Comparison of ENCODE assay signal across 8 cellular contexts in genomic region chr5:178205010-178205748, GRCh38. TPM values are rescaled to one million over a fixed set of nuclear protein-coding genes. Genes with fewer than 3 reads are reported as not detected.
DNase-seq lines count a peak whose midpoint lies in the region; ATAC-seq and TF ChIP-seq lines count a peak whose summit lies in the region.

No MANE protein-coding gene starts in this region.

- H2AFZ ChIP-seq in IMR-90 (replicated peaks; ENCODE audit: low read length, poor library complexity), result peak overlapping the region; percentile 95

- H3K14ac ChIP-seq in IMR-90 (replicated peaks; ENCODE audit: low read depth, low read length), result peak overlapping the region; percentile 11; the same call in 1 of the 2 replicates

- no peak overlapping the region; the same call in 1 of the 2 replicates for H4K91ac ChIP-seq in IMR-90 (ENCODE audit: insufficient read depth, low read depth, low read length)

- no TSS peak for BruUV-seq in IMR-90 (replicated peaks; lab: Mats Ljungman, UMichigan)

- TF ChIP-seq RAD21 in IMR-90 (IDR thresholded peaks at IDR 0.05; ENCODE audit: low read length), result no peak

- H4K8ac ChIP-seq in IMR-90 (ENCODE audit: low read depth in 2 of 2, low read length in 2 of 2), result no peak overlapping the region

- H2AK5ac ChIP-seq in IMR-90 (ENCODE audit: low read depth, low read length), result no peak overlapping the region; the same call in 1 of the 2 replicates

- intact Hi-C loops in IMR-90 (cut with micrococcal nuclease), result no loop called here
- intact Hi-C loops in uterus (cut with DNase I; ENCODE audit: low total_unique reads), result no loop called here

- TF ChIP-seq CTCF in IMR-90 (conservative IDR thresholded peaks at IDR 0.05; ENCODE audit: low read depth, low read length) (no peak), right atrium auricular region (IDR thresholded peaks at IDR 0.05) (no peak), uterus (IDR thresholded peaks at IDR 0.05) (peak in 1 of 4 experiments; percentile 8)

- H3K27ac ChIP-seq in IMR-90 (ENCODE audit: insufficient read depth, low read length), result peak overlapping the region; percentile 54; the same call in 1 of the 2 replicates
- peak overlapping the region; percentile 82 to 92 for H3K27ac ChIP-seq in right atrium auricular region
- H3K27ac ChIP-seq in rectal smooth muscle tissue (ENCODE audit: low read depth, low read length), result peak overlapping the region; percentile 88
- peak overlapping the region; percentile 67 to 97 for H3K27ac ChIP-seq in uterus

- H3K4me3 ChIP-seq in IMR-90 (ENCODE audit: insufficient read depth, low read depth, low read length), result peak overlapping the region; percentile 70
- H3K4me3 ChIP-seq in right atrium auricular region, result peak overlapping the region; percentile 83 to 87
- peak overlapping the region; percentile 66 for H3K4me3 ChIP-seq in rectal smooth muscle tissue (ENCODE audit: low read length)
- peak overlapping the region; percentile 52 to 100 for H3K4me3 ChIP-seq in uterus

- no peak overlapping the region for H2BK120ac ChIP-seq in IMR-90 (ENCODE audit: low read depth, low read length)

- H4K20me1 ChIP-seq in IMR-90 (ENCODE audit: insufficient read depth, low read length), result peaks cover 49% of the 10 kb centered on the region

- H4K5ac ChIP-seq in IMR-90 (ENCODE audit: low read depth, low read length), result no peak overlapping the region

- CTCF ChIA-PET in IMR-90 (lab: Yijun Ruan, JAX), result interaction anchor here (1.3 to 1.4 kb wide), 2 partner anchors 8 to 129 kb away, joined by 3 to 5 read pairs; no protein-coding TSS in a partner anchor

- in situ Hi-C loops in IMR-90 (cut with MboI; ENCODE audit: low sequenced_read_pairs), result no loop called here

- no peak overlapping the region for H2BK15ac ChIP-seq in IMR-90 (ENCODE audit: low read depth, low read length)

- POLR2A ChIA-PET in IMR-90 (lab: Charles Lee; ENCODE audit: unreplicated experiment), result no interaction called here

- TF ChIP-seq POLR2A in IMR-90 (IDR thresholded peaks at IDR 0.05; ENCODE audit: low read depth, low read length), result no peak
- peak; percentile 15 to 51 for TF ChIP-seq POLR2A in uterus (IDR thresholded peaks at IDR 0.05)

- WGBS in IMR-90 (ENCODE audit: extremely low coverage in 2 of 2, insufficient read length in 1 of 2), 2 experiments, result 2% methylated on average over 29 of the region's 74 CpGs; no CpG with 5 or more reads in 1 of the 2 experiments

- DNase-seq in EL, result peak; percentile 83
- DNase-seq in IMR-90, result peak; percentile 62
- peak; percentile 62 for DNase-seq in T follicular helper cell (ENCODE audit: low read depth)
- peak; percentile 64 for DNase-seq in amniotic stem cell (lab: John Stamatoyannopoulos, UW)
- DNase-seq in right atrium auricular region (ENCODE audit: low spot score), result peak; percentile 77
- DNase-seq in uterus, result peak; percentile 62 to 75

- H3K4ac ChIP-seq in IMR-90 (ENCODE audit: low read depth, low read length), result no peak overlapping the region; the same call in 1 of the 2 replicates

- H2BK20ac ChIP-seq in IMR-90 (ENCODE audit: low read depth, low read length), result no peak overlapping the region

- peak overlapping the region; percentile 38 for H2BK5ac ChIP-seq in IMR-90 (ENCODE audit: low read depth, low read length, poor library complexity, severe bottlenecking)

- H3K9ac ChIP-seq in IMR-90 (ENCODE audit: low read depth, low read length), result peak overlapping the region; percentile 51
- H3K9ac ChIP-seq in rectal smooth muscle tissue (ENCODE audit: low read length), result peak overlapping the region; percentile 61

- H3K4me2 ChIP-seq in IMR-90 (ENCODE audit: low read depth, low read length), result peak overlapping the region; percentile 84

- no peak overlapping the region for H3K56ac ChIP-seq in IMR-90 (ENCODE audit: extremely low read depth, insufficient read depth, low read length)

- no peak overlapping the region for H3K18ac ChIP-seq in IMR-90 (ENCODE audit: low read depth, low read length)

- peaks cover 23% of the 10 kb centered on the region for H3K9me1 ChIP-seq in IMR-90 (ENCODE audit: insufficient read depth, low read length)

- peak overlapping the region; percentile 99 for H2AK9ac ChIP-seq in IMR-90 (replicated peaks; ENCODE audit: low read depth, low read length, poor library complexity)

- dilution Hi-C loops in IMR-90 (cut with HindIII; ENCODE audit: low sequenced_read_pairs, unreplicated experiment), result no loop called here

- peaks cover 15 to 52% of the 10 kb centered on the region in 2 experiments; a peak in 3 of 4 replicates for H3K79me1 ChIP-seq in IMR-90 (ENCODE audit: low read depth in 1 of 2, low read length in 2 of 2)

- H3K23ac ChIP-seq in IMR-90 (ENCODE audit: low read depth, low read length), result peak overlapping the region; percentile 1; the same call in 1 of the 2 replicates

- peaks cover 11% of the 10 kb centered on the region for H3K4me1 ChIP-seq in IMR-90 (ENCODE audit: control insufficient read depth, insufficient read depth, low read length)
- H3K4me1 ChIP-seq in right atrium auricular region, result peaks cover 0 to 21% of the 10 kb centered on the region in 2 donors
- H3K4me1 ChIP-seq in rectal smooth muscle tissue (ENCODE audit: control insufficient read depth, insufficient read depth, low read length), result peaks cover 8% of the 10 kb centered on the region
- H3K4me1 ChIP-seq in uterus, result peaks cover 6 to 12% of the 10 kb centered on the region in 2 donors

- peak; percentile 51 for ATAC-seq in GM21526 (IDR thresholded peaks at IDR 0.05; ENCODE audit: low FRiP score, unreplicated experiment)
- peak; percentile 74 for ATAC-seq in IMR-90 (ENCODE audit: low read depth)

- no peaks in the 10 kb centered on the region for H3K27me3 ChIP-seq in IMR-90 (ENCODE audit: control insufficient read depth, insufficient read depth, low read length)
- H3K27me3 ChIP-seq in right atrium auricular region, result no peaks in the 10 kb centered on the region
- no peaks in the 10 kb centered on the region for H3K27me3 ChIP-seq in rectal smooth muscle tissue (ENCODE audit: control insufficient read depth, insufficient read depth, low read length)
- H3K27me3 ChIP-seq in uterus, result no peaks in the 10 kb centered on the region

- peaks cover 39% of the 10 kb centered on the region for H3K36me3 ChIP-seq in IMR-90 (ENCODE audit: control insufficient read depth, insufficient read depth, low read length)
- peaks cover 44% of the 10 kb centered on the region for H3K36me3 ChIP-seq in right atrium auricular region
- peaks cover 22% of the 10 kb centered on the region for H3K36me3 ChIP-seq in rectal smooth muscle tissue (ENCODE audit: control insufficient read depth, insufficient read depth, low read length)
- H3K36me3 ChIP-seq in uterus, result no peaks in the 10 kb centered on the region

- H3K9me3 ChIP-seq in IMR-90 (ENCODE audit: control insufficient read depth, insufficient read depth, low read length) (no peaks in the 10 kb centered on the region), right atrium auricular region (no peaks in the 10 kb centered on the region), uterus (no peaks in the 10 kb centered on the region)

TF ChIP-seq in IMR-90, 13 proteins besides CTCF, POLR2A, EP300 and RAD21:
- TF ChIP-seq USF2 (IDR thresholded peaks at IDR 0.05; ENCODE audit: low read depth, low read length), result no peak
- TF ChIP-seq MAZ (IDR thresholded peaks at IDR 0.05; ENCODE audit: borderline replicate concordance, low read depth, low read length), result peak; percentile 80; the same call in 1 of the 2 replicates
- no peak for TF ChIP-seq BHLHE40 (IDR thresholded peaks at IDR 0.05; ENCODE audit: low read depth, low read length)
- no peak for TF ChIP-seq FOS (IDR thresholded peaks at IDR 0.05; ENCODE audit: low read depth, low read length)

RNA-seq across cellular contexts. Expression of gene HNRNPAB, which starts 0.8 kb away (rescaled TPM):
- total RNA-seq in IMR-90 (2012; rRNA removed), result 32.1 and 54.4 TPM in 2 replicates
- polyA plus RNA-seq in IMR-90 (2012; rRNA removed), result 122 and 128 TPM in 2 replicates
- polyA plus RNA-seq in IMR-90 (2012; cell fraction: cytosol; rRNA removed), result 87.4 and 104 TPM in 2 replicates
- 69.1 and 95.9 TPM in 2 replicates for polyA plus RNA-seq in IMR-90 (2012; cell fraction: nucleus; rRNA removed; ENCODE audit: low replicate concordance)
- total RNA-seq in right atrium auricular region, result 10 to 100 TPM; 62.4 to 69.1 TPM
- 100 to 1,000 TPM in 1 of 4 donors, 10 to 100 TPM in 3; 45.1 to 112 (median 73.4) TPM for total RNA-seq in uterus

RNA-seq across cellular contexts. Expression of gene GMCL2, which starts 18.0 kb away (rescaled TPM):
- total RNA-seq in IMR-90 (2012; rRNA removed) (not detected in 2 replicates), right atrium auricular region (not detected), uterus (not detected)
- not detected in 2 replicates for polyA plus RNA-seq in IMR-90 (2012; rRNA removed)
- polyA plus RNA-seq in IMR-90 (2012; cell fraction: cytosol; rRNA removed), result not detected in 2 replicates
- not detected in 2 replicates for polyA plus RNA-seq in IMR-90 (2012; cell fraction: nucleus; rRNA removed; ENCODE audit: low replicate concordance)

RNA-seq across cellular contexts. Expression of gene PHYKPL, which starts 27.4 kb away (rescaled TPM):
- 8.6 and 10.0 TPM in 2 replicates for total RNA-seq in IMR-90 (2012; rRNA removed)
- polyA plus RNA-seq in IMR-90 (2012; rRNA removed), result 24.5 and 25.5 TPM in 2 replicates
- polyA plus RNA-seq in IMR-90 (2012; cell fraction: cytosol; rRNA removed), result 11.2 and 15.3 TPM in 2 replicates
- polyA plus RNA-seq in IMR-90 (2012; cell fraction: nucleus; rRNA removed; ENCODE audit: low replicate concordance), result 124 and 147 TPM in 2 replicates
- total RNA-seq in right atrium auricular region, result 10 to 100 TPM; 22.8 to 34.5 TPM
- total RNA-seq in uterus, result 100 to 1,000 TPM in 2 of 4 donors, 10 to 100 TPM in 2; 41.5 to 129 (median 89.9) TPM

RNA-seq across cellular contexts. Expression of gene NHP2, which starts 51.5 kb away (rescaled TPM):
- total RNA-seq in IMR-90 (2012; rRNA removed) (278 and 302 TPM in 2 replicates), right atrium auricular region (100 to 1,000 TPM; 125 to 151 TPM), uterus (100 to 1,000 TPM in 3 of 4 donors, 10 to 100 TPM in 1; 83.4 to 180 (median 147) TPM)
- polyA plus RNA-seq in IMR-90 (2012; rRNA removed), result 180 and 207 TPM in 2 replicates
- polyA plus RNA-seq in IMR-90 (2012; cell fraction: cytosol; rRNA removed), result 281 and 300 TPM in 2 replicates
- 73.8 and 99.0 TPM in 2 replicates for polyA plus RNA-seq in IMR-90 (2012; cell fraction: nucleus; rRNA removed; ENCODE audit: low replicate concordance)

Comparison
In these comparisons a context has a peak if more than half of its experiments do, and no peak if none do; other contexts are left out.
1. Peak in every context shown above with its lines: DNase-seq, ATAC-seq, H3K4me3 ChIP-seq and H3K27ac ChIP-seq.